ENCODE assay signal across 1 cellular context in genomic region chr20:33233129-33233774, GRCh38.
TF ChIP-seq lines count a peak whose summit lies in the region.

No MANE protein-coding gene starts in this region.

TF ChIP-seq in WTC11, 78 proteins besides CTCF, POLR2A, EP300 and RAD21 (continued from another document):
- TF ChIP-seq RELA (CRISPR knock-in tag; IDR thresholded peaks at IDR 0.05; ENCODE audit: borderline replicate concordance) (no peak), PRDM15 (CRISPR knock-in tag; IDR thresholded peaks at IDR 0.05) (no peak), NR3C1 (CRISPR knock-in tag; conservative IDR thresholded peaks at IDR 0.05; ENCODE audit: low read depth) (no peak), FOXK1 (CRISPR knock-in tag; IDR thresholded peaks at IDR 0.05) (no peak), ELF4 (CRISPR knock-in tag; IDR thresholded peaks at IDR 0.05; ENCODE audit: low read depth) (no peak), JAZF1 (CRISPR knock-in tag; IDR thresholded peaks at IDR 0.05) (no peak), SMAD4 (CRISPR knock-in tag; IDR thresholded peaks at IDR 0.05) (no peak), NFYB (CRISPR knock-in tag; conservative IDR thresholded peaks at IDR 0.05; ENCODE audit: low read depth) (no peak), CREB1 (CRISPR knock-in tag; IDR thresholded peaks at IDR 0.05) (no peak), FOXJ3 (CRISPR knock-in tag; IDR thresholded peaks at IDR 0.05; ENCODE audit: borderline replicate concordance) (no peak), STAT6 (CRISPR knock-in tag; conservative IDR thresholded peaks at IDR 0.05; ENCODE audit: low read depth) (no peak), CREM (CRISPR knock-in tag; IDR thresholded peaks at IDR 0.05) (no peak), ZNF138 (CRISPR knock-in tag; conservative IDR thresholded peaks at IDR 0.05) (no peak), HMGXB4 (CRISPR knock-in tag; IDR thresholded peaks at IDR 0.05) (no peak), ZNF219 (CRISPR knock-in tag; IDR thresholded peaks at IDR 0.05; ENCODE audit: borderline replicate concordance) (no peak)
- TF ChIP-seq, protein P1, sequence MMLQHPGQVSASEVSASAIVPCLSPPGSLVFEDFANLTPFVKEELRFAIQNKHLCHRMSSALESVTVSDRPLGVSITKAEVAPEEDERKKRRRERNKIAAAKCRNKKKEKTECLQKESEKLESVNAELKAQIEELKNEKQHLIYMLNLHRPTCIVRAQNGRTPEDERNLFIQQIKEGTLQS (CRISPR knock-in tag; conservative IDR thresholded peaks at IDR 0.05): no peak
- TF ChIP-seq, protein P2, sequence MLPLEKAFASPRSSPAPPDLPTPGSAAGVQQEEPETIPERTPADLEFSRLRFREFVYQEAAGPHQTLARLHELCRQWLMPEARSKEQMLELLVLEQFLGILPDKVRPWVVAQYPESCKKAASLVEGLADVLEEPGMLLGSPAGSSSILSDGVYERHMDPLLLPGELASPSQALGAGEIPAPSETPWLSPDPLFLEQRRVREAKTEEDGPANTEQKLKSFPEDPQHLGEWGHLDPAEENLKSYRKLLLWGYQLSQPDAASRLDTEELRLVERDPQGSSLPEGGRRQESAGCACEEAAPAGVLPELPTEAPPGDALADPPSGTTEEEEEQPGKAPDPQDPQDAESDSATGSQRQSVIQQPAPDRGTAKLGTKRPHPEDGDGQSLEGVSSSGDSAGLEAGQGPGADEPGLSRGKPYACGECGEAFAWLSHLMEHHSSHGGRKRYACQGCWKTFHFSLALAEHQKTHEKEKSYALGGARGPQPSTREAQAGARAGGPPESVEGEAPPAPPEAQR (CRISPR knock-in tag; IDR thresholded peaks at IDR 0.05): no peak
- TF ChIP-seq, protein P3, sequence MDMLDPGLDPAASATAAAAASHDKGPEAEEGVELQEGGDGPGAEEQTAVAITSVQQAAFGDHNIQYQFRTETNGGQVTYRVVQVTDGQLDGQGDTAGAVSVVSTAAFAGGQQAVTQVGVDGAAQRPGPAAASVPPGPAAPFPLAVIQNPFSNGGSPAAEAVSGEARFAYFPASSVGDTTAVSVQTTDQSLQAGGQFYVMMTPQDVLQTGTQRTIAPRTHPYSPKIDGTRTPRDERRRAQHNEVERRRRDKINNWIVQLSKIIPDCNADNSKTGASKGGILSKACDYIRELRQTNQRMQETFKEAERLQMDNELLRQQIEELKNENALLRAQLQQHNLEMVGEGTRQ (CRISPR knock-in tag; IDR thresholded peaks at IDR 0.05): no peak
- TF ChIP-seq, protein P4, sequence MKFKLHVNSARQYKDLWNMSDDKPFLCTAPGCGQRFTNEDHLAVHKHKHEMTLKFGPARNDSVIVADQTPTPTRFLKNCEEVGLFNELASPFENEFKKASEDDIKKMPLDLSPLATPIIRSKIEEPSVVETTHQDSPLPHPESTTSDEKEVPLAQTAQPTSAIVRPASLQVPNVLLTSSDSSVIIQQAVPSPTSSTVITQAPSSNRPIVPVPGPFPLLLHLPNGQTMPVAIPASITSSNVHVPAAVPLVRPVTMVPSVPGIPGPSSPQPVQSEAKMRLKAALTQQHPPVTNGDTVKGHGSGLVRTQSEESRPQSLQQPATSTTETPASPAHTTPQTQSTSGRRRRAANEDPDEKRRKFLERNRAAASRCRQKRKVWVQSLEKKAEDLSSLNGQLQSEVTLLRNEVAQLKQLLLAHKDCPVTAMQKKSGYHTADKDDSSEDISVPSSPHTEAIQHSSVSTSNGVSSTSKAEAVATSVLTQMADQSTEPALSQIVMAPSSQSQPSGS (CRISPR knock-in tag; IDR thresholded peaks at IDR 0.05; ENCODE audit: borderline replicate concordance, low read depth): no peak
